In genomic region chr6:134415194-134415593, GRCh38 we compare ENCODE assay signal across 14 cellular contexts.
DNase-seq lines count a peak whose midpoint lies in the region; ATAC-seq and TF ChIP-seq lines count a peak whose summit lies in the region.
"Had no signal": no experiment of that assay in that cellular context is flagged by ENCODE, and none has a peak within 500 bp of the region (broad histone marks: within the 10 kb centered on the region; RNA-seq: fewer than 3 reads in every experiment).

No MANE protein-coding gene starts in this region.

- peak overlapping the region; percentile 16 for H3K27ac Mint-ChIP-seq in activated CD4-positive, alpha-beta T cell treated with anti-CD3 and anti-CD28 coated beads for 36 hours
- H3K27ac Mint-ChIP-seq in CD14-positive monocyte (peak overlapping the region; percentile 34 to 100 (median 98)), nephron (peak overlapping the region; percentile 13 to 81 (median 71))
- peak overlapping the region; percentile 62 for H3K27ac Mint-ChIP-seq in activated T-helper 17 cell treated with anti-CD3 and anti-CD28 coated beads, Interleukin-2, amount 50 U/mL, for 72 hours

- no peaks in the 10 kb centered on the region for H3K36me3 Mint-ChIP-seq in activated CD4-positive, alpha-beta T cell treated with anti-CD3 and anti-CD28 coated beads for 36 hours (ENCODE audit: low read depth)
- H3K36me3 Mint-ChIP-seq in CD14-positive monocyte (peaks cover 6 to 7% of the 10 kb centered on the region in 2 donors), nephron (ENCODE audit: low read depth) (no peaks in the 10 kb centered on the region)
- no peaks in the 10 kb centered on the region for H3K36me3 Mint-ChIP-seq in activated T-helper 17 cell treated with anti-CD3 and anti-CD28 coated beads, Interleukin-2, amount 50 U/mL, for 72 hours (ENCODE audit: low read depth)

- ATAC-seq in activated CD4-positive, alpha-beta T cell treated with anti-CD3 and anti-CD28 coated beads for 36 hours: no peak
- ATAC-seq in activated T-helper 17 cell treated with anti-CD3 and anti-CD28 coated beads, Interleukin-2, amount 50 U/mL, for 72 hours (replicated peaks): no peak
- no peak for ATAC-seq in HG02642 (IDR thresholded peaks at IDR 0.05; ENCODE audit: poor library complexity, unreplicated experiment)
- ATAC-seq: Panc1 had no signal

- H3K4me3 Mint-ChIP-seq in activated CD4-positive, alpha-beta T cell treated with anti-CD3 and anti-CD28 coated beads for 36 hours: no peak overlapping the region
- no peak overlapping the region for H3K4me3 Mint-ChIP-seq in CD14-positive monocyte
- H3K4me3 Mint-ChIP-seq in activated T-helper 17 cell treated with anti-CD3 and anti-CD28 coated beads, Interleukin-2, amount 50 U/mL, for 72 hours: no peak overlapping the region
- H3K4me3 Mint-ChIP-seq in nephron: no peak overlapping the region

- no peak for DNase-seq in activated CD4-positive, alpha-beta T cell treated with anti-CD3 and anti-CD28 coated beads for 36 hours
- DNase-seq in activated CD4-positive, alpha-beta T cell treated with anti-CD3 and anti-CD28 coated beads for 48 hours: no peak
- DNase-seq in CD14-positive monocyte (ENCODE audit: low spot score) (no peak), NCI-H345 treated with DMSO at 0.1 percent for 48 hours (lab: John Stamatoyannopoulos, UW; ENCODE audit: unreplicated experiment) (no peak)
- no peak for DNase-seq in stimulated activated CD4-positive, alpha-beta T cell treated with anti-CD3 and anti-CD28 coated beads, Interleukin-4, amount 100 ng/mL, for 4 hours
- DNase-seq: COR-L47, KG1, NCI-H1048, NCI-H2081 treated with DMSO at 0.1 percent for 48 hours, NCI-H510A treated with DMSO at 0.1 percent for 48 hours had no signal

- H3K27me3 Mint-ChIP-seq in activated CD4-positive, alpha-beta T cell treated with anti-CD3 and anti-CD28 coated beads for 36 hours: peaks cover 2% of the 10 kb centered on the region
- H3K27me3 Mint-ChIP-seq in CD14-positive monocyte (ENCODE audit: low read depth in 3 of 3) (peaks cover 2 to 5% (median 2%) of the 10 kb centered on the region in 3 donors), nephron (ENCODE audit: low read depth) (peaks cover 3% of the 10 kb centered on the region)
- peaks cover 7% of the 10 kb centered on the region for H3K27me3 Mint-ChIP-seq in activated T-helper 17 cell treated with anti-CD3 and anti-CD28 coated beads, Interleukin-2, amount 50 U/mL, for 72 hours

- peaks cover 15% of the 10 kb centered on the region for H3K4me1 Mint-ChIP-seq in activated CD4-positive, alpha-beta T cell treated with anti-CD3 and anti-CD28 coated beads for 36 hours
- peaks cover 57% of the 10 kb centered on the region for H3K4me1 Mint-ChIP-seq in CD14-positive monocyte
- peaks cover 16% of the 10 kb centered on the region for H3K4me1 Mint-ChIP-seq in activated T-helper 17 cell treated with anti-CD3 and anti-CD28 coated beads, Interleukin-2, amount 50 U/mL, for 72 hours
- peaks cover 6% of the 10 kb centered on the region for H3K4me1 Mint-ChIP-seq in nephron

- POLR2A ChIA-PET in activated CD4-positive, alpha-beta T cell treated with anti-CD3 and anti-CD28 coated beads for 36 hours (lab: Charles Lee): no interaction called here

- CTCF ChIA-PET in activated CD4-positive, alpha-beta T cell treated with anti-CD3 and anti-CD28 coated beads for 36 hours (lab: Charles Lee): no interaction called here

- intact Hi-C loops in activated CD4-positive, alpha-beta T cell treated with anti-CD3 and anti-CD28 coated beads for 36 hours (cut with DNase I, micrococcal nuclease): no loop called here
- intact Hi-C loops in CD14-positive monocyte (cut with micrococcal nuclease): loop anchor here in 1 of 2 donors (5.0 to 10.0 kb wide), 2 partner anchors 43 to 120 kb away; no protein-coding TSS in a partner anchor

- TF ChIP-seq CTCF in CD14-positive monocyte (IDR thresholded peaks at IDR 0.05) (no peak), nephron (IDR thresholded peaks at IDR 0.05; ENCODE audit: unreplicated experiment in 3 of 3) (no peak)

- H3K9me3 Mint-ChIP-seq in activated CD4-positive, alpha-beta T cell treated with anti-CD3 and anti-CD28 coated beads for 36 hours (ENCODE audit: low read depth): peaks cover 4% of the 10 kb centered on the region
- H3K9me3 Mint-ChIP-seq in CD14-positive monocyte: peaks cover 2 to 18% (median 13%) of the 10 kb centered on the region in 7 donors
- no peaks in the 10 kb centered on the region for H3K9me3 Mint-ChIP-seq in activated T-helper 17 cell treated with anti-CD3 and anti-CD28 coated beads, Interleukin-2, amount 50 U/mL, for 72 hours
- H3K9me3 Mint-ChIP-seq in nephron: peaks cover 10% of the 10 kb centered on the region

Comparison
In these comparisons a context has a peak if more than half of its experiments do, and no peak if none do; other contexts are left out.
1. H3K27ac Mint-ChIP-seq: peak in every context shown above with its lines; median percentile 98 in CD14-positive monocyte; 71 in nephron; 62 in activated T-helper 17 cell treated with anti-CD3 and anti-CD28 coated beads, Interleukin-2, amount 50 U/mL, for 72 hours; 16 in activated CD4-positive, alpha-beta T cell treated with anti-CD3 and anti-CD28 coated beads for 36 hours.